ENCODE assay signal across 8 cellular contexts in genomic region chr1:221839794-221840395, GRCh38.
DNase-seq lines count a peak whose midpoint lies in the region; ATAC-seq, FAIRE-seq and TF ChIP-seq lines count a peak whose summit lies in the region.

No MANE protein-coding gene starts in this region.

- no peak for TF ChIP-seq POLR2A in GM12891 (IDR thresholded peaks at IDR 0.05; ENCODE audit: low read depth, low read length)

- FAIRE-seq in GM12891 (lab: Jason Lieb, UNC) (peak; percentile 93), keratinocyte (lab: Jason Lieb, UNC) (peak; percentile 87)

- no peak for DNase-seq in GM12891 (ENCODE audit: insufficient read length, low spot score)
- DNase-seq in activated gamma-delta T cell treated with anti-CD3 and anti-CD28 coated beads, Interleukin-2, amount 50 U/mL, for 16 hours (ENCODE audit: low read depth) = peak; percentile 65
- DNase-seq in keratinocyte (ENCODE audit: low read depth, low spot score) = peak; percentile 99
- DNase-seq in stimulated activated CD8-positive, alpha-beta memory T cell treated with anti-CD3 and anti-CD28 coated beads, Interleukin-2, amount 100 ng/mL, for 48 hours (ENCODE audit: low read depth in 2 of 2) = peak; percentile 68 to 73
- no peak for DNase-seq in DMS79 treated with DMSO at 0.1 percent for 48 hours (lab: John Stamatoyannopoulos, UW)
- DNase-seq in epidermal melanocyte (ENCODE audit: insufficient read length, low spot score) = no peak

- no peaks in the 10 kb centered on the region for H3K9me1 ChIP-seq in keratinocyte (ENCODE audit: control insufficient read depth, extremely low read depth, insufficient read depth, low read length)

- TF ChIP-seq CTCF in keratinocyte (optimal IDR thresholded peaks at IDR 0.05 in 1 of 3, IDR thresholded peaks at IDR 0.05 in 1 of 3, conservative IDR thresholded peaks at IDR 0.05 in 1 of 3; ENCODE audit: extremely low read depth in 1 of 3, insufficient read depth in 2 of 3, low read length in 3 of 3) = no peak

- dilution Hi-C loops in keratinocyte (cut with MboI; ENCODE audit: extremely low pct_ligation_motif_present, low sequenced_read_pairs) = no loop called here

- no peaks in the 10 kb centered on the region for H3K36me3 ChIP-seq in keratinocyte (ENCODE audit: control insufficient read depth in 2 of 2, extremely low read depth in 1 of 2, insufficient read depth in 2 of 2, low read length in 2 of 2)

- no peaks in the 10 kb centered on the region for H3K79me2 ChIP-seq in keratinocyte (ENCODE audit: control insufficient read depth, insufficient read depth, low read length)

- H3K4me2 ChIP-seq in keratinocyte (ENCODE audit: control insufficient read depth, extremely low read depth, insufficient read depth, low read depth, low read length) = peak overlapping the region; percentile 46

- ATAC-seq in HG02623 (IDR thresholded peaks at IDR 0.05; ENCODE audit: unreplicated experiment) = peak; percentile 88

- peak overlapping the region; percentile 67 for H2AFZ ChIP-seq in keratinocyte (ENCODE audit: control insufficient read depth, low read length)

- H3K9ac ChIP-seq in keratinocyte (ENCODE audit: control insufficient read depth, extremely low read depth, insufficient read depth, low read length) = peak overlapping the region; percentile 38

- no peaks in the 10 kb centered on the region for H3K27me3 ChIP-seq in keratinocyte (ENCODE audit: control insufficient read depth, extremely low read depth, insufficient read depth, low read length)

- no peaks in the 10 kb centered on the region for H4K20me1 ChIP-seq in keratinocyte (ENCODE audit: control insufficient read depth, extremely low read depth, insufficient read depth, low read length)

- H3K4me1 ChIP-seq in keratinocyte (ENCODE audit: control insufficient read depth, extremely low read depth, insufficient read depth, low read length) = peaks cover 20% of the 10 kb centered on the region

- H3K9me3 ChIP-seq in keratinocyte (ENCODE audit: control insufficient read depth, low read depth, low read length) = no peaks in the 10 kb centered on the region

- H3K4me3 ChIP-seq in keratinocyte (ENCODE audit: control insufficient read depth in 2 of 3, extremely low read depth in 1 of 3, insufficient read depth in 2 of 3, low read depth in 1 of 3, low read length in 3 of 3) = no peak overlapping the region

- H3K27ac ChIP-seq in keratinocyte (ENCODE audit: control insufficient read depth, insufficient read depth, low read length) = peak overlapping the region; percentile 97

TF ChIP-seq in GM12891, 5 proteins besides CTCF, POLR2A, EP300 and RAD21:
- no peak for TF ChIP-seq POLR2AphosphoS5 (IDR thresholded peaks at IDR 0.05; ENCODE audit: low read depth, low read length)
- TF ChIP-seq TAF1 (IDR thresholded peaks at IDR 0.05; ENCODE audit: low read depth, low read length) = no peak
- no peak for TF ChIP-seq SPI1 (IDR thresholded peaks at IDR 0.05; ENCODE audit: low read depth, low read length)
- no peak for TF ChIP-seq PAX5 (IDR thresholded peaks at IDR 0.05; ENCODE audit: insufficient read depth, low read length, severe bottlenecking)
- TF ChIP-seq POU2F2 (IDR thresholded peaks at IDR 0.05; ENCODE audit: low read depth, low read length) = no peak

TF ChIP-seq in PFSK-1, 5 proteins besides CTCF, POLR2A, EP300 and RAD21:
- peak; percentile 26 for TF ChIP-seq FOXP2 (optimal IDR thresholded peaks at IDR 0.05; ENCODE audit: borderline replicate concordance, extremely low read depth, extremely low read length, insufficient read depth)
- no peak for TF ChIP-seq POLR2AphosphoS5 (IDR thresholded peaks at IDR 0.05; ENCODE audit: low read depth, low read length)

Comparison
In these comparisons a context has a peak if more than half of its experiments do, and no peak if none do; other contexts are left out.
1. DNase-seq: peak in activated gamma-delta T cell treated with anti-CD3 and anti-CD28 coated beads, Interleukin-2, amount 50 U/mL, for 16 hours (single experiment), keratinocyte (single experiment) and stimulated activated CD8-positive, alpha-beta memory T cell treated with anti-CD3 and anti-CD28 coated beads, Interleukin-2, amount 100 ng/mL, for 48 hours (2 of 2); none in GM12891 (single experiment), DMS79 treated with DMSO at 0.1 percent for 48 hours (single experiment) and epidermal melanocyte (single experiment).